Comparison of ENCODE assay signal across 8 cellular contexts in genomic region chr20:32188376-32189122, GRCh38. TPM values are rescaled to one million over a fixed set of nuclear protein-coding genes. Genes with fewer than 3 reads are reported as not detected.
DNase-seq lines count a peak whose midpoint lies in the region; ATAC-seq and TF ChIP-seq lines count a peak whose summit lies in the region.
"Had no signal": no experiment of that assay in that cellular context is flagged by ENCODE, and none has a peak within 500 bp of the region (broad histone marks: within the 10 kb centered on the region; RNA-seq: fewer than 3 reads in every experiment).

No MANE protein-coding gene starts in this region.

- H3K9me3 Mint-ChIP-seq in CD8-positive, alpha-beta memory T cell = no peaks in the 10 kb centered on the region
- H3K9me3 Mint-ChIP-seq in progenitor cell of endocrine pancreas (ENCODE audit: low read depth) (no peaks in the 10 kb centered on the region), Calu3 (ENCODE audit: low read depth, unreplicated experiment) (no peaks in the 10 kb centered on the region)

- no peaks in the 10 kb centered on the region for H3K36me3 Mint-ChIP-seq in CD8-positive, alpha-beta memory T cell
- H3K36me3 Mint-ChIP-seq in T-helper 17 cell (ENCODE audit: low read depth) (no peaks in the 10 kb centered on the region), progenitor cell of endocrine pancreas (ENCODE audit: insufficient read depth) (peaks cover 4% of the 10 kb centered on the region), Calu3 (ENCODE audit: insufficient read depth, unreplicated experiment) (peaks cover 6% of the 10 kb centered on the region)

- peak in 1 of 5 donors; percentile 43 for DNase-seq in CD8-positive, alpha-beta memory T cell
- DNase-seq in T-helper 17 cell = no peak
- DNase-seq in esophagus muscularis mucosa (ENCODE audit: extremely low spot score) = no peak
- DNase-seq in progenitor cell of endocrine pancreas (ENCODE audit: low spot score, unreplicated experiment) = no peak
- no peak for DNase-seq in Calu3
- no peak for DNase-seq in GM10266 (ENCODE audit: extremely low spot score)
- DNase-seq in HEK293T (ENCODE audit: extremely low spot score) = no peak
- DNase-seq: NCI-H446 treated with DMSO at 0.1 percent for 48 hours had no signal

- peak overlapping the region; percentile 82 to 87 (median 84) for H3K4me3 Mint-ChIP-seq in CD8-positive, alpha-beta memory T cell
- H3K4me3 Mint-ChIP-seq in T-helper 17 cell (peak overlapping the region; percentile 90), progenitor cell of endocrine pancreas (ENCODE audit: low read depth) (peak overlapping the region; percentile 81), Calu3 (ENCODE audit: low read depth, unreplicated experiment) (no peak overlapping the region)

- H3K27me3 Mint-ChIP-seq in CD8-positive, alpha-beta memory T cell = no peaks in the 10 kb centered on the region
- no peaks in the 10 kb centered on the region for H3K27me3 Mint-ChIP-seq in T-helper 17 cell
- no peaks in the 10 kb centered on the region for H3K27me3 Mint-ChIP-seq in progenitor cell of endocrine pancreas
- H3K27me3 Mint-ChIP-seq in Calu3 (ENCODE audit: unreplicated experiment) = peaks cover 15% of the 10 kb centered on the region

- H3K9me3 ChIP-seq in CD8-positive, alpha-beta memory T cell (ENCODE audit: low read length) = no peaks in the 10 kb centered on the region
- H3K9me3 ChIP-seq in T-helper 17 cell (ENCODE audit: control insufficient read depth, low read length, poor library complexity, severe bottlenecking) = no peaks in the 10 kb centered on the region
- no peaks in the 10 kb centered on the region for H3K9me3 ChIP-seq in esophagus muscularis mucosa

- BruUV-seq in Calu3 (replicated peaks; lab: Mats Ljungman, UMichigan) = no TSS peak

- intact Hi-C loops in esophagus muscularis mucosa (cut with DNase I) (no loop called here), Calu3 (cut with micrococcal nuclease; ENCODE audit: unreplicated experiment) (no loop called here)

- POLR2A ChIA-PET in CD8-positive, alpha-beta memory T cell (lab: Charles Lee) = interaction anchor here (0.6 kb wide), 1 partner anchor 171 kb away, joined by 3 read pairs; no protein-coding TSS in a partner anchor
- POLR2A ChIA-PET in HEK293T (lab: Yijun Ruan, JAX) = no interaction called here

- no peak overlapping the region for H3K27ac ChIP-seq in CD8-positive, alpha-beta memory T cell (ENCODE audit: low read depth, low read length)
- H3K27ac ChIP-seq in esophagus muscularis mucosa (replicated peaks in 1 of 4) = peak overlapping the region in 3 of 4 donors; percentile 86 to 92 (median 87)

- TF ChIP-seq POLR2A in esophagus muscularis mucosa (IDR thresholded peaks at IDR 0.05; ENCODE audit: low read depth) = no peak

- 83% methylated on average over 7 of the region's 17 CpGs for WGBS in esophagus muscularis mucosa

- CTCF ChIA-PET in CD8-positive, alpha-beta memory T cell (lab: Charles Lee) = no interaction called here
- CTCF ChIA-PET in Calu3 (lab: Charles Lee) = interaction anchor here (0.6 kb wide), 1 partner anchor 277 kb away, joined by 4 read pairs; no protein-coding TSS in a partner anchor
- CTCF ChIA-PET in HEK293T (lab: Yijun Ruan, JAX) = no interaction called here

- H3K27me3 ChIP-seq in CD8-positive, alpha-beta memory T cell (ENCODE audit: insufficient read depth, low read length, poor library complexity, severe bottlenecking) = no peaks in the 10 kb centered on the region
- H3K27me3 ChIP-seq in esophagus muscularis mucosa = no peaks in the 10 kb centered on the region

- ATAC-seq in T-helper 17 cell = no peak

- peaks cover 18% of the 10 kb centered on the region for H3K4me1 ChIP-seq in CD8-positive, alpha-beta memory T cell (ENCODE audit: insufficient read depth, low read length)
- H3K4me1 ChIP-seq in esophagus muscularis mucosa = peaks cover 21 to 65% (median 34%) of the 10 kb centered on the region in 4 donors

- peaks cover 20 to 29% (median 22%) of the 10 kb centered on the region in 3 donors for H3K4me1 Mint-ChIP-seq in CD8-positive, alpha-beta memory T cell
- H3K4me1 Mint-ChIP-seq in T-helper 17 cell (peaks cover 16% of the 10 kb centered on the region), progenitor cell of endocrine pancreas (ENCODE audit: low read depth) (peaks cover 20% of the 10 kb centered on the region), Calu3 (ENCODE audit: low read depth, unreplicated experiment) (no peaks in the 10 kb centered on the region)

- peak overlapping the region; percentile 64 for H3K4me3 ChIP-seq in CD8-positive, alpha-beta memory T cell (ENCODE audit: low read length)
- peak overlapping the region; percentile 75 to 82 (median 76) for H3K4me3 ChIP-seq in esophagus muscularis mucosa

- TF ChIP-seq CTCF in esophagus muscularis mucosa (IDR thresholded peaks at IDR 0.05) (no peak), progenitor cell of endocrine pancreas (IDR thresholded peaks at IDR 0.05; ENCODE audit: unreplicated experiment) (no peak), Calu3 (IDR thresholded peaks at IDR 0.05; ENCODE audit: unreplicated experiment) (no peak), GM10266 (IDR thresholded peaks at IDR 0.05; ENCODE audit: control insufficient read depth, insufficient read depth, low read depth, missing control alignments) (no peak)

- H3K36me3 ChIP-seq in CD8-positive, alpha-beta memory T cell (ENCODE audit: insufficient read depth, low read length) = no peaks in the 10 kb centered on the region
- H3K36me3 ChIP-seq in esophagus muscularis mucosa = peaks cover 0 to 9% (median 3%) of the 10 kb centered on the region in 4 donors

- H3K27ac Mint-ChIP-seq in CD8-positive, alpha-beta memory T cell = peak overlapping the region; percentile 61 to 96 (median 89)
- H3K27ac Mint-ChIP-seq in T-helper 17 cell (peak overlapping the region; percentile 87), progenitor cell of endocrine pancreas (peak overlapping the region; percentile 89), Calu3 (ENCODE audit: unreplicated experiment) (no peak overlapping the region)

- no peak for TF ChIP-seq EP300 in esophagus muscularis mucosa (IDR thresholded peaks at IDR 0.05)

TF ChIP-seq in HEK293T, 16 proteins besides CTCF, POLR2A, EP300 and RAD21:
- TF ChIP-seq BHLHE40 (IDR thresholded peaks at IDR 0.05; ENCODE audit: borderline replicate concordance) = no peak
- TF ChIP-seq FOXK2 (IDR thresholded peaks at IDR 0.05) = no peak
- TF ChIP-seq CTBP1 (IDR thresholded peaks at IDR 0.05; ENCODE audit: borderline replicate concordance) = no peak
- no peak for TF ChIP-seq LEF1 (IDR thresholded peaks at IDR 0.05; ENCODE audit: borderline replicate concordance)
- TF ChIP-seq SUZ12 (IDR thresholded peaks at IDR 0.05) = no peak
- TF ChIP-seq FOXA1 (IDR thresholded peaks at IDR 0.05) = no peak
- TF ChIP-seq FOXM1 (IDR thresholded peaks at IDR 0.05; ENCODE audit: borderline replicate concordance) = no peak
- no peak for TF ChIP-seq TARDBP (IDR thresholded peaks at IDR 0.05)
- TF ChIP-seq HDGF (IDR thresholded peaks at IDR 0.05; ENCODE audit: borderline replicate concordance) = no peak
- no peak for TF ChIP-seq ELF4 (IDR thresholded peaks at IDR 0.05)
- TF ChIP-seq ARNT (IDR thresholded peaks at IDR 0.05) = no peak
- TF ChIP-seq PKNOX1 (IDR thresholded peaks at IDR 0.05) = no peak
- TF ChIP-seq NFRKB (IDR thresholded peaks at IDR 0.05) = no peak
- TF ChIP-seq ZNF384 (IDR thresholded peaks at IDR 0.05) = no peak

RNA-seq across cellular contexts. Expression of gene PLAGL2, which starts 19.0 kb away (rescaled TPM):
- 100 to 1,000 TPM; 120 to 121 TPM for total RNA-seq in CD8-positive, alpha-beta memory T cell
- polyA plus RNA-seq in CD8-positive, alpha-beta memory T cell = 4.4 TPM
- 10 to 100 TPM; 14.9 to 18.9 TPM for total RNA-seq in T-helper 17 cell
- 10 to 100 TPM in 1 of 4 donors, 1 to 10 TPM in 3; 5.4 to 10.8 (median 8.0) TPM for total RNA-seq in esophagus muscularis mucosa
- total RNA-seq in progenitor cell of endocrine pancreas = 57.1 and 59.3 TPM in 2 replicates
- total RNA-seq in Calu3 (2022) = 30.5 and 32.7 TPM in 2 replicates

RNA-seq across cellular contexts. Expression of gene POFUT1, which starts 19.1 kb away (rescaled TPM):
- 10 to 100 TPM; 87.1 to 88.8 TPM for total RNA-seq in CD8-positive, alpha-beta memory T cell
- 15.8 TPM for polyA plus RNA-seq in CD8-positive, alpha-beta memory T cell
- total RNA-seq in T-helper 17 cell (10 to 100 TPM; 11.1 to 13.6 TPM), esophagus muscularis mucosa (10 to 100 TPM; 21.7 to 31.9 (median 29.8) TPM), progenitor cell of endocrine pancreas (48.7 and 49.8 TPM in 2 replicates), Calu3 (2022) (79.9 and 87.3 TPM in 2 replicates)
